8 cellular contexts compared by ENCODE assay signal in genomic region chr5:64768358-64769312, GRCh38. TPM values are rescaled to one million over a fixed set of nuclear protein-coding genes. Genes with fewer than 3 reads are reported as not detected.
DNase-seq lines count a peak whose midpoint lies in the region; ATAC-seq, FAIRE-seq and TF ChIP-seq lines count a peak whose summit lies in the region.

TSS of gene CWC27 (plus strand) at chr5:64768930. CDS start at chr5:64769147, 217 bp downstream.
TSS of gene SREK1IP1 (minus strand) at chr5:64768691. CDS start at chr5:64768517, 174 bp downstream.

- H3K36me3 ChIP-seq in HUES6 (ENCODE audit: control insufficient read depth, insufficient read depth, low read length) (peaks cover 34% of the 10 kb centered on the region), OCI-LY3 (replicated peaks; ENCODE audit: low read depth, low read length) (no peaks in the 10 kb centered on the region)

- no peak for TF ChIP-seq CTCF in D721Med (IDR thresholded peaks at IDR 0.05; ENCODE audit: insufficient read depth, missing control alignments)
- no peak for TF ChIP-seq CTCF in OCI-LY3 (IDR thresholded peaks at IDR 0.05; ENCODE audit: low read depth, low read length)
- TF ChIP-seq CTCF in epithelial cell of esophagus (IDR thresholded peaks at IDR 0.05; ENCODE audit: insufficient read depth, low read depth, low read length, missing control alignments) = peak; percentile 39

- H3K4me3 ChIP-seq in HUES6 (ENCODE audit: low read depth, low read length) = peak within 1 kb of the TSS; percentile 93
- peak within 1 kb of the TSS; percentile 96 for H3K4me3 ChIP-seq in OCI-LY3 (ENCODE audit: low read length)
- peak within 1 kb of the TSS; percentile 72 for H3K4me3 ChIP-seq in epithelial cell of esophagus (ENCODE audit: low read length)
- peak within 1 kb of the TSS; percentile 70 for H3K4me3 ChIP-seq in mononuclear cell (ENCODE audit: low read length)

- FAIRE-seq in D721Med (lab: Jason Lieb, UNC) = no peak

- peak within 1 kb of the TSS; percentile 88 for H3K4me2 ChIP-seq in OCI-LY3 (ENCODE audit: low read length)

- peak within 1 kb of the TSS; percentile 94 for H3K27ac ChIP-seq in HUES6 (ENCODE audit: low read depth, low read length)
- peak within 1 kb of the TSS; percentile 62 for H3K27ac ChIP-seq in OCI-LY3 (ENCODE audit: low read length)

- H3K27me3 ChIP-seq in HUES6 (ENCODE audit: control insufficient read depth, insufficient read depth, low read length) (no peaks in the 10 kb centered on the region), OCI-LY3 (ENCODE audit: low read depth, low read length) (no peaks in the 10 kb centered on the region), mononuclear cell (ENCODE audit: insufficient read depth, low read length) (no peaks in the 10 kb centered on the region)

- peak within 1 kb of the TSS; percentile 97 for H2AFZ ChIP-seq in OCI-LY3 (ENCODE audit: low read depth, low read length)

- DNase-seq in D721Med (ENCODE audit: insufficient read length, low spot score) (peak; percentile 24), activated T-cell treated with anti-CD3 and anti-CD28 coated beads for 1 hour (ENCODE audit: low read depth) (peak; percentile 65), epithelial cell of esophagus (ENCODE audit: low read depth) (peak; percentile 93)
- peak; percentile 42 to 64 for DNase-seq in stimulated activated CD8-positive, alpha-beta memory T cell treated with anti-CD3 and anti-CD28 coated beads, Interleukin-4, amount 100 ng/mL, for 1 hour (ENCODE audit: low read depth in 2 of 2, low spot score in 1 of 2)

- H3K4me1 ChIP-seq in HUES6 (ENCODE audit: control insufficient read depth, insufficient read depth, low read length) = peaks cover 11% of the 10 kb centered on the region
- H3K4me1 ChIP-seq in OCI-LY3 (ENCODE audit: low read length) = peaks cover 20% of the 10 kb centered on the region
- peaks cover 29% of the 10 kb centered on the region for H3K4me1 ChIP-seq in mononuclear cell (ENCODE audit: insufficient read depth, low read length)

- H3K9me3 ChIP-seq in HUES6 (ENCODE audit: control insufficient read depth, insufficient read depth, low read depth, low read length) = no peaks in the 10 kb centered on the region
- no peaks in the 10 kb centered on the region for H3K9me3 ChIP-seq in OCI-LY3 (ENCODE audit: insufficient read depth, low read length)
- no peaks in the 10 kb centered on the region for H3K9me3 ChIP-seq in mononuclear cell (ENCODE audit: low read depth, low read length)

- H4K20me1 ChIP-seq in OCI-LY3 (ENCODE audit: insufficient read depth, low read length) = no peaks in the 10 kb centered on the region

- peaks cover 60% of the 10 kb centered on the region for H3K79me2 ChIP-seq in OCI-LY3 (ENCODE audit: low read length)

- ATAC-seq in GM21423 (IDR thresholded peaks at IDR 0.05; ENCODE audit: unreplicated experiment) = peak; percentile 96

- H3K9ac ChIP-seq in HUES6 (ENCODE audit: low read length) = peak within 1 kb of the TSS; percentile 94
- peak within 1 kb of the TSS; percentile 89 for H3K9ac ChIP-seq in OCI-LY3 (ENCODE audit: low read length)

RNA-seq across cellular contexts. Expression of gene CWC27, which starts in this region (rescaled TPM):
- total RNA-seq in mononuclear cell = 19.2 TPM

RNA-seq across cellular contexts. Expression of gene SREK1IP1, which starts in this region (rescaled TPM):
- total RNA-seq in mononuclear cell = 12.6 TPM

Comparison
In these comparisons a context has a peak if more than half of its experiments do, and no peak if none do; other contexts are left out.
1. Peak in every context shown above with its lines: DNase-seq, ATAC-seq, H3K4me3 ChIP-seq and H3K27ac ChIP-seq.
2. DNase-seq: peak in every context shown above with its lines; median percentile 93 in epithelial cell of esophagus; 65 in activated T-cell treated with anti-CD3 and anti-CD28 coated beads for 1 hour; 53 in stimulated activated CD8-positive, alpha-beta memory T cell treated with anti-CD3 and anti-CD28 coated beads, Interleukin-4, amount 100 ng/mL, for 1 hour; 24 in D721Med.